41 cellular contexts compared by ENCODE assay signal in genomic region chr11:112143597-112143996, GRCh38. TPM values are rescaled to one million over a fixed set of nuclear protein-coding genes. Genes with fewer than 3 reads are reported as not detected.
"Had no signal": no experiment of that assay in that cellular context is flagged by ENCODE, and none has a peak within 500 bp of the region (broad histone marks: within the 10 kb centered on the region; RNA-seq: fewer than 3 reads in every experiment).

No MANE protein-coding gene starts in this region.

- DNase-seq: activated effector memory CD4-positive, alpha-beta T cell treated with anti-CD3 and anti-CD28 coated beads, Interleukin-2, amount 50 U/mL, for 16 hours; activated effector memory CD4-positive, alpha-beta T cell treated with Interleukin-2 at 50 U/mL for 16 hours; activated gamma-delta T cell; activated gamma-delta T cell treated with Interleukin-2 at 50 U/mL for 16 hours; activated naive CD4-positive, alpha-beta T cell; activated naive CD4-positive, alpha-beta T cell treated with anti-CD3 and anti-CD28 coated beads for 36 hours; activated naive CD4-positive, alpha-beta T cell treated with anti-CD3 and anti-CD28 coated beads, Interleukin-2, amount 10 ng/mL, durations not matched to agents 7 days and 5 days; activated naive CD4-positive, alpha-beta T cell treated with anti-CD3 and anti-CD28 coated beads, Interleukin-2, amount 50 U/mL, for 16 hours; activated naive CD4-positive, alpha-beta T cell treated with Interleukin-2 at 50 U/mL for 16 hours; activated naive CD8-positive, alpha-beta T cell treated with anti-CD3 and anti-CD28 coated beads for 36 hours; activated naive CD8-positive, alpha-beta T cell treated with anti-CD3 and anti-CD28 coated beads, Interleukin-2, amount 10 ng/mL, durations not matched to agents 7 days and 5 days; activated naive CD8-positive, alpha-beta T cell treated with anti-CD3 and anti-CD28 coated beads, Interleukin-2, amount 50 U/mL, for 24 hours; activated T-cell treated with anti-CD3 and anti-CD28 coated beads, Interleukin-2, amount 50 U/mL, for 1 hour; activated T-cell treated with anti-CD3 and anti-CD28 coated beads, Interleukin-2, amount 50 U/mL, for 24 hours; activated T-cell treated with anti-CD3 and anti-CD28 coated beads, Interleukin-2, amount 50 U/mL, for 4 hours; activated T-cell treated with anti-CD3 and anti-CD28 coated beads, Interleukin-2, amount 50 U/mL, for 48 hours; activated T-cell treated with anti-CD3 and anti-CD28 coated beads, Interleukin-2, amount 50 U/mL, for 72 hours; adrenal gland; amniotic stem cell; amygdala; anterior cingulate cortex; aorta; body of pancreas; brain microvascular endothelial cell; caudate nucleus; central memory CD4-positive, alpha-beta T cell; cerebellar nuclear complex had no signal

- FAIRE-seq: astrocyte, bronchial epithelial cell had no signal

- H3K4me3 Mint-ChIP-seq: activated naive CD4-positive, alpha-beta T cell treated with anti-CD3 and anti-CD28 coated beads for 36 hours; activated naive CD4-positive, alpha-beta T cell treated with anti-CD3 and anti-CD28 coated beads, Interleukin-2, amount 10 ng/mL, durations not matched to agents 7 days and 5 days; activated naive CD4-positive, alpha-beta T cell treated with anti-CD3 and anti-CD28 coated beads, Interleukin-2, amount 50 U/mL, for 24 hours; activated naive CD8-positive, alpha-beta T cell; activated naive CD8-positive, alpha-beta T cell treated with anti-CD3 and anti-CD28 coated beads for 36 hours; activated naive CD8-positive, alpha-beta T cell treated with anti-CD3 and anti-CD28 coated beads, Interleukin-2, amount 10 ng/mL, durations not matched to agents 7 days and 5 days; activated naive CD8-positive, alpha-beta T cell treated with anti-CD3 and anti-CD28 coated beads, Interleukin-2, amount 50 U/mL, for 24 hours; activated T-cell treated with anti-CD3 and anti-CD28 coated beads, Interleukin-2, amount 50 U/mL, for 24 hours; activated T-cell treated with anti-CD3 and anti-CD28 coated beads, Interleukin-2, amount 50 U/mL, for 4 hours; activated T-cell treated with anti-CD3 and anti-CD28 coated beads, Interleukin-2, amount 50 U/mL, for 72 hours; activated T-helper 1 cell treated with anti-CD3 and anti-CD28 coated beads, Interleukin-12 subunit alpha, Interleukin-12 subunit beta, Interleukin-2, Interleukin-4 antibody, amounts not matched to agents 30 ng/mL and 10 ng/mL and 1 ng/mL, durations not matched to agents 14 hours and 24 hours and 36 hours; activated T-helper 17 cell treated with anti-CD3 and anti-CD28 coated beads, Interleukin-2, amount 50 U/mL, for 72 hours; brain; central memory CD8-positive, alpha-beta T cell had no signal

- ATAC-seq: activated naive CD4-positive, alpha-beta T cell treated with anti-CD3 and anti-CD28 coated beads, Interleukin-2, amount 50 U/mL, for 72 hours; activated naive CD8-positive, alpha-beta T cell treated with anti-CD3 and anti-CD28 coated beads, Interleukin-2, amount 50 U/mL, for 24 hours; activated T-cell treated with anti-CD3 and anti-CD28 coated beads, Interleukin-2, amount 50 U/mL, for 4 hours; activated T-cell treated with anti-CD3 and anti-CD28 coated beads, Interleukin-2, amount 50 U/mL, for 72 hours; activated T-helper 17 cell treated with anti-CD3 and anti-CD28 coated beads, Interleukin-2, amount 50 U/mL, for 72 hours; body of pancreas had no signal

- H3K27ac Mint-ChIP-seq: activated naive CD4-positive, alpha-beta T cell treated with anti-CD3 and anti-CD28 coated beads for 36 hours; activated naive CD4-positive, alpha-beta T cell treated with anti-CD3 and anti-CD28 coated beads, Interleukin-2, amount 10 ng/mL, durations not matched to agents 7 days and 5 days; activated naive CD4-positive, alpha-beta T cell treated with anti-CD3 and anti-CD28 coated beads, Interleukin-2, amount 50 U/mL, for 24 hours; activated naive CD4-positive, alpha-beta T cell treated with anti-CD3 and anti-CD28 coated beads, Interleukin-2, amount 50 U/mL, for 72 hours; activated naive CD8-positive, alpha-beta T cell; activated naive CD8-positive, alpha-beta T cell treated with anti-CD3 and anti-CD28 coated beads for 36 hours; activated naive CD8-positive, alpha-beta T cell treated with anti-CD3 and anti-CD28 coated beads, Interleukin-2, amount 10 ng/mL, durations not matched to agents 7 days and 5 days; activated naive CD8-positive, alpha-beta T cell treated with anti-CD3 and anti-CD28 coated beads, Interleukin-2, amount 50 U/mL, for 24 hours; activated T-cell treated with anti-CD3 and anti-CD28 coated beads, Interleukin-2, amount 50 U/mL, for 24 hours; activated T-cell treated with anti-CD3 and anti-CD28 coated beads, Interleukin-2, amount 50 U/mL, for 72 hours; activated T-helper 1 cell treated with anti-CD3 and anti-CD28 coated beads, Interleukin-12 subunit alpha, Interleukin-12 subunit beta, Interleukin-2, Interleukin-4 antibody, amounts not matched to agents 30 ng/mL and 10 ng/mL and 1 ng/mL, durations not matched to agents 14 hours and 24 hours and 36 hours; activated T-helper 17 cell treated with anti-CD3 and anti-CD28 coated beads, Interleukin-2, amount 50 U/mL, for 72 hours; activated T-helper 2 cell treated with anti-CD3 and anti-CD28 coated beads, Interferon-gamma antibody, Interleukin-2, Interleukin-4, amounts not matched to agents 10 μg/mL and 5 μg/mL and 100 μg/mL, durations not matched to agents 14 hours and 24 hours and 36 hours; brain had no signal

- H3K9me3 ChIP-seq: adrenal gland, ascending aorta, body of pancreas, breast epithelium had no signal

- H3K36me3 Mint-ChIP-seq: activated naive CD4-positive, alpha-beta T cell treated with anti-CD3 and anti-CD28 coated beads, Interleukin-2, amount 10 ng/mL, durations not matched to agents 7 days and 5 days; brain had no signal

- H3K4me3 ChIP-seq: adrenal gland, ascending aorta, body of pancreas, breast epithelium, cardiac muscle cell had no signal

- H3K36me3 ChIP-seq: adrenal gland, brain microvascular endothelial cell, breast epithelium, cardiac muscle cell had no signal

- H3K4me1 ChIP-seq: adrenal gland, ascending aorta, body of pancreas, breast epithelium had no signal

- H3K27me3 Mint-ChIP-seq: activated naive CD4-positive, alpha-beta T cell treated with anti-CD3 and anti-CD28 coated beads, Interleukin-2, amount 10 ng/mL, durations not matched to agents 7 days and 5 days; activated naive CD4-positive, alpha-beta T cell treated with anti-CD3 and anti-CD28 coated beads, Interleukin-2, amount 50 U/mL, for 24 hours; activated naive CD8-positive, alpha-beta T cell treated with anti-CD3 and anti-CD28 coated beads for 36 hours; activated naive CD8-positive, alpha-beta T cell treated with anti-CD3 and anti-CD28 coated beads, Interleukin-2, amount 10 ng/mL, durations not matched to agents 7 days and 5 days; activated naive CD8-positive, alpha-beta T cell treated with anti-CD3 and anti-CD28 coated beads, Interleukin-2, amount 50 U/mL, for 24 hours; activated T-cell treated with anti-CD3 and anti-CD28 coated beads, Interleukin-2, amount 50 U/mL, for 24 hours; activated T-helper 17 cell treated with anti-CD3 and anti-CD28 coated beads, Interleukin-2, amount 50 U/mL, for 72 hours; central memory CD8-positive, alpha-beta T cell had no signal

- H3K27me3 ChIP-seq: adrenal gland, ascending aorta, body of pancreas, brain microvascular endothelial cell, breast epithelium, cardiac muscle cell had no signal

- H3K4me1 Mint-ChIP-seq: activated naive CD4-positive, alpha-beta T cell treated with anti-CD3 and anti-CD28 coated beads, Interleukin-2, amount 10 ng/mL, durations not matched to agents 7 days and 5 days; activated naive CD4-positive, alpha-beta T cell treated with anti-CD3 and anti-CD28 coated beads, Interleukin-2, amount 50 U/mL, for 24 hours; activated naive CD8-positive, alpha-beta T cell treated with anti-CD3 and anti-CD28 coated beads for 36 hours; activated naive CD8-positive, alpha-beta T cell treated with anti-CD3 and anti-CD28 coated beads, Interleukin-2, amount 10 ng/mL, durations not matched to agents 7 days and 5 days; activated naive CD8-positive, alpha-beta T cell treated with anti-CD3 and anti-CD28 coated beads, Interleukin-2, amount 50 U/mL, for 24 hours; activated T-helper 17 cell treated with anti-CD3 and anti-CD28 coated beads, Interleukin-2, amount 50 U/mL, for 72 hours; brain; central memory CD8-positive, alpha-beta T cell had no signal

- H3K27ac ChIP-seq: adrenal gland, ascending aorta, body of pancreas, brain microvascular endothelial cell, breast epithelium, cardiac muscle cell had no signal

- H3K9me3 Mint-ChIP-seq: activated naive CD4-positive, alpha-beta T cell treated with anti-CD3 and anti-CD28 coated beads, Interleukin-2, amount 10 ng/mL, durations not matched to agents 7 days and 5 days; central memory CD8-positive, alpha-beta T cell had no signal

RNA-seq across cellular contexts. Expression of gene IL18, which starts 20.3 kb away (rescaled TPM):
- total RNA-seq: activated naive CD4-positive, alpha-beta T cell treated with anti-CD3 and anti-CD28 coated beads for 36 hours; activated naive CD4-positive, alpha-beta T cell treated with anti-CD3 and anti-CD28 coated beads, Interleukin-2, amount 50 U/mL, for 72 hours; activated T-cell treated with anti-CD3 and anti-CD28 coated beads, Interleukin-2, amount 50 U/mL, for 4 hours; activated T-helper 17 cell treated with anti-CD3 and anti-CD28 coated beads, Interleukin-2, amount 50 U/mL, for 72 hours had no signal

RNA-seq across cellular contexts. Expression of gene TEX12, which starts 23.6 kb away (rescaled TPM):
- total RNA-seq: activated naive CD4-positive, alpha-beta T cell treated with anti-CD3 and anti-CD28 coated beads for 36 hours; activated T-helper 1 cell treated with anti-CD3 and anti-CD28 coated beads, Interleukin-12 subunit alpha, Interleukin-12 subunit beta, Interleukin-2, Interleukin-4 antibody, amounts not matched to agents 30 ng/mL and 10 ng/mL and 1 ng/mL, durations not matched to agents 14 hours and 24 hours and 36 hours; activated T-helper 2 cell treated with anti-CD3 and anti-CD28 coated beads, Interferon-gamma antibody, Interleukin-2, Interleukin-4, amounts not matched to agents 10 μg/mL and 5 μg/mL and 100 μg/mL, durations not matched to agents 14 hours and 24 hours and 36 hours; adrenal gland; ascending aorta; astrocyte; body of pancreas; cardiac muscle cell had no signal
- polyA plus RNA-seq: adipose tissue, aorta had no signal

RNA-seq across cellular contexts. Expression of gene BCO2, which starts 31.7 kb away (rescaled TPM):
- total RNA-seq: ascending aorta had no signal
